Comparison of ENCODE assay signal across 19 cellular contexts in the genomic region with DNA sequence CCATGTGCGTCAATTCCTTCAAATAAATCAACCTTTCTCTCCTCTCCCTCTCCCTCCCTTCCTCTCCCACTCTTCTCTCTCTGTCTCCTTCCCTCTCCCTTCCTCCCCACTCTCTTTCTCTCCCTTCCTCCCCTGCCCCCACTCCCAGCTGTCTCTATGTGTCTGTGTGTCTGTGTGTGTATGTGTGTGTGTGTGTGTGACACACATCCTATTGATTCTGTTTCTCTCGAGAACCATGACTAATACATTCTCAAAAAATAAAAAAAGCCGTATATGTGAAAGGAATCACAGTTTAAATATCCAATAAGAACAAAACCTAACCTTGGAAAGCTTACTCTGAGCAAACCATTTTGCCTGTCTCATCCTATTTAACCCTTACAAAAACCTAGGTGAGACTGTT. TPM values are rescaled to one million over a fixed set of nuclear protein-coding genes. Genes with fewer than 3 reads are reported as not detected.
DNase-seq lines count a peak whose midpoint lies in the region; ATAC-seq, FAIRE-seq and TF ChIP-seq lines count a peak whose summit lies in the region.
"Had no signal": no experiment of that assay in that cellular context is flagged by ENCODE, and none has a peak within 500 bp of the region (broad histone marks: within the 10 kb centered on the region; RNA-seq: fewer than 3 reads in every experiment).

No MANE protein-coding gene starts in this region.

- in situ Hi-C loops in SK-MEL-5 (cut with HindIII; ENCODE audit: low pct_unique_long_range_greater_than_20kb, low sequenced_read_pairs) = no loop called here

- no peak for TF ChIP-seq POLR2A in H54 (IDR thresholded peaks at IDR 0.05; ENCODE audit: low read depth, low read length)

- no peak overlapping the region for H3K9ac ChIP-seq in skeletal muscle satellite cell (ENCODE audit: low read depth, low read length)
- H3K9ac ChIP-seq: KMS-11 had no signal

- H3K4me1 ChIP-seq in foreskin keratinocyte (no peaks in the 10 kb centered on the region), skeletal muscle satellite cell (ENCODE audit: control insufficient read depth, insufficient read depth, low read length) (peaks cover 5% of the 10 kb centered on the region)

- no peak overlapping the region for H3K4me3 ChIP-seq in skeletal muscle satellite cell (ENCODE audit: low read length)

- peak; percentile 36 for FAIRE-seq in H54 (lab: Jason Lieb, UNC)
- FAIRE-seq: GM12892, islet of Langerhans, urothelium cell line had no signal

- H3K4me2 ChIP-seq in skeletal muscle satellite cell (ENCODE audit: low read length) = peak overlapping the region; percentile 7
- H3K4me2 ChIP-seq: KMS-11 had no signal

- no peaks in the 10 kb centered on the region for H3K36me3 ChIP-seq in skeletal muscle satellite cell (ENCODE audit: insufficient read depth, low read length)

- H3K27me3 ChIP-seq in foreskin keratinocyte (no peaks in the 10 kb centered on the region), skeletal muscle satellite cell (ENCODE audit: control insufficient read depth, insufficient read depth, low read length) (no peaks in the 10 kb centered on the region)

- TF ChIP-seq CTCF in foreskin keratinocyte (conservative IDR thresholded peaks at IDR 0.05) = no peak

- ATAC-seq in foreskin keratinocyte (peak; percentile 53), GM19351 (IDR thresholded peaks at IDR 0.05; ENCODE audit: unreplicated experiment) (no peak), Right ventricle myocardium inferior (no peak)
- ATAC-seq: activated T-helper 17 cell treated with anti-CD3 and anti-CD28 coated beads, Interleukin-2, amount 50 U/mL, for 72 hours; stimulated activated naive CD8-positive, alpha-beta T cell treated with anti-CD3 and anti-CD28 coated beads, Interleukin-15, Interleukin-2, amounts not matched to agents 100 U/mL and 50 U/mL, for 24 hours had no signal

- H3K9me3 ChIP-seq in skeletal muscle satellite cell (replicated peaks; ENCODE audit: low read length) = no peaks in the 10 kb centered on the region

- H3K27ac ChIP-seq in foreskin keratinocyte = no peak overlapping the region
- H3K27ac ChIP-seq: C4-2B, KMS-11, VCaP had no signal

- DNase-seq in H54 (ENCODE audit: insufficient read length, low spot score) (no peak), SK-MEL-5 (ENCODE audit: low read depth, low spot score) (peak; percentile 20), foreskin keratinocyte (peak in 1 of 2 donors; percentile 79), hippocampal formation (lab: John Stamatoyannopoulos, UW) (no peak), Right ventricle myocardium inferior (ENCODE audit: missing footprints) (no peak)
- DNase-seq: NCI-H1417; stimulated activated CD4-positive, alpha-beta T cell treated with anti-CD3 and anti-CD28 coated beads, Interleukin-12 subunit alpha, Interleukin-12 subunit beta, amount 100 ng/mL, for 4 hours; stimulated activated naive CD8-positive, alpha-beta T cell treated with anti-CD3 and anti-CD28 coated beads, Interleukin-15, Interleukin-2, amounts not matched to agents 100 U/mL and 50 U/mL, for 24 hours had no signal

- intact Hi-C loops in Right ventricle myocardium inferior (cut with DNase I) = no loop called here

RNA-seq across cellular contexts. Expression of a gene that starts 8.5 kb away (rescaled TPM):
- total RNA-seq in SK-MEL-5 (2014; rRNA removed; shearing (Covaris generic)) = not detected in 2 replicates
- polyA plus RNA-seq in SK-MEL-5 (2015; cell fraction: cytosol; rRNA removed) = not detected in 2 replicates
- polyA plus RNA-seq in SK-MEL-5 (2015; cell fraction: nucleus; rRNA removed) = 1.5 TPM in 1 of 2 replicates, not detected in the other
- 0.27 TPM in 1 of 2 replicates, not detected in the other for total RNA-seq in foreskin keratinocyte
- 0.16 TPM in 1 of 2 replicates, not detected in the other for polyA plus RNA-seq in foreskin keratinocyte
- total RNA-seq in skeletal muscle satellite cell (2012; rRNA removed) = not detected in 2 replicates
- 0.78 TPM for total RNA-seq in Right ventricle myocardium inferior
- total RNA-seq: activated T-helper 17 cell treated with anti-CD3 and anti-CD28 coated beads, Interleukin-2, amount 50 U/mL, for 72 hours; G401; mononuclear cell had no signal
